In genomic region chrX:23435575-23435974, GRCh38 we compare ENCODE assay signal across 25 cellular contexts.
DNase-seq lines count a peak whose midpoint lies in the region; ATAC-seq and TF ChIP-seq lines count a peak whose summit lies in the region.
"Had no signal": no experiment of that assay in that cellular context is flagged by ENCODE, and none has a peak within 500 bp of the region (broad histone marks: within the 10 kb centered on the region; RNA-seq: fewer than 3 reads in every experiment).

No MANE protein-coding gene starts in this region.

- no peak for ATAC-seq in CD4-positive, alpha-beta T cell (ENCODE audit: poor library complexity)
- ATAC-seq: activated T-helper 17 cell treated with anti-CD3 and anti-CD28 coated beads, Interleukin-2, amount 50 U/mL, for 72 hours; K562 had no signal

- H3K79me2 ChIP-seq in neural cell (replicated peaks; ENCODE audit: insufficient read depth, low read length), result no peaks in the 10 kb centered on the region

- no peaks in the 10 kb centered on the region for H3K9me3 ChIP-seq in neural cell (ENCODE audit: low read length)
- no peaks in the 10 kb centered on the region for H3K9me3 ChIP-seq in suprapubic skin
- no peaks in the 10 kb centered on the region for H3K9me3 ChIP-seq in CD4-positive, alpha-beta T cell (ENCODE audit: control insufficient read depth, low read length)
- H3K9me3 ChIP-seq: heart right ventricle, MG63 had no signal

- WGBS in suprapubic skin, result 95% methylated on average over 2 of the region's 2 CpGs

- H3K9me3 Mint-ChIP-seq in chondrocyte (ENCODE audit: low read depth), result peaks cover 2% of the 10 kb centered on the region
- H3K9me3 Mint-ChIP-seq in CD4-positive, alpha-beta T cell, result no peaks in the 10 kb centered on the region
- H3K9me3 Mint-ChIP-seq: activated T-helper 17 cell treated with anti-CD3 and anti-CD28 coated beads, Interleukin-2, amount 50 U/mL, for 72 hours had no signal

- POLR2A ChIA-PET in CD4-positive, alpha-beta T cell (lab: Charles Lee), result no interaction called here

- no peaks in the 10 kb centered on the region for H3K27me3 ChIP-seq in neural cell (ENCODE audit: insufficient read depth, low read depth, low read length)
- no peaks in the 10 kb centered on the region for H3K27me3 ChIP-seq in suprapubic skin
- no peaks in the 10 kb centered on the region for H3K27me3 ChIP-seq in CD4-positive, alpha-beta T cell (ENCODE audit: control insufficient read depth, insufficient read depth, low read length)
- H3K27me3 ChIP-seq: heart right ventricle, MG63 had no signal

- no peak overlapping the region for H3K9ac ChIP-seq in neural cell (ENCODE audit: low read length)

- H4K20me1 ChIP-seq in neural cell (ENCODE audit: insufficient read depth), result no peaks in the 10 kb centered on the region

- H3K4me3 ChIP-seq in Jurkat, Clone E6-1 (ENCODE audit: low read length), result no peak overlapping the region
- no peak overlapping the region for H3K4me3 ChIP-seq in neural cell (ENCODE audit: low read length)
- no peak overlapping the region for H3K4me3 ChIP-seq in suprapubic skin
- H3K4me3 ChIP-seq: heart right ventricle, K562, MG63, skin epidermis had no signal

- peak; percentile 52 for TF ChIP-seq RAD21 in neural cell (conservative IDR thresholded peaks at IDR 0.05)

- H3K36me3 ChIP-seq in neural cell (ENCODE audit: insufficient read depth, low read length) (no peaks in the 10 kb centered on the region), suprapubic skin (no peaks in the 10 kb centered on the region)
- H3K36me3 ChIP-seq: heart right ventricle, MG63 had no signal

- TF ChIP-seq CTCF in chondrocyte (IDR thresholded peaks at IDR 0.05) (peak; percentile 35), neural cell (IDR thresholded peaks at IDR 0.05; ENCODE audit: poor library complexity, severe bottlenecking) (peak; percentile 33), suprapubic skin (IDR thresholded peaks at IDR 0.05) (no peak)
- no peak for TF ChIP-seq CTCF in CD4-positive, alpha-beta T cell (IDR thresholded peaks at IDR 0.05)

- CTCF ChIA-PET in CD4-positive, alpha-beta T cell (lab: Charles Lee), result interaction anchor here (0.6 kb wide), 1 partner anchor 794 kb away, joined by 3 read pairs; no protein-coding TSS in a partner anchor

- DNase-seq in NCI-H1417 (lab: John Stamatoyannopoulos, UW) (peak in 2 of 3 experiments; percentile 6 to 29), NCI-H1417 treated with DMSO at 0.1 percent for 48 hours (lab: John Stamatoyannopoulos, UW) (no peak), chondrocyte (ENCODE audit: low spot score) (no peak), suprapubic skin (ENCODE audit: low spot score in 2 of 2) (no peak), NCI-H2081 treated with DMSO at 0.1 percent for 48 hours (lab: John Stamatoyannopoulos, UW) (no peak)
- DNase-seq in Jurkat, Clone E6-1 (ENCODE audit: low read depth, low spot score), result peak; percentile 3
- DNase-seq in CD4-positive, alpha-beta T cell, result no peak
- DNase-seq: activated B cell treated with CpG ODN at 0.5 μM for 24 hours; activated CD4-positive, alpha-beta T cell treated with anti-CD3 and anti-CD28 coated beads, Interleukin-2, amount 50 U/mL, for 48 hours; activated CD8-positive, alpha-beta memory T cell treated with anti-CD3 and anti-CD28 coated beads, Interleukin-2, amount 50 U/mL, for 48 hours; aorta; heart right ventricle; left cardiac atrium; MG63; NCI-H510A treated with DMSO at 0.1 percent for 48 hours; occipital lobe; T-helper 9 cell had no signal

- no peak overlapping the region for H3K27ac Mint-ChIP-seq in chondrocyte (ENCODE audit: unreplicated experiment)
- no peak overlapping the region for H3K27ac Mint-ChIP-seq in CD4-positive, alpha-beta T cell
- H3K27ac Mint-ChIP-seq: activated B cell treated with CpG ODN at 0.5 μM for 24 hours; activated naive CD8-positive, alpha-beta T cell; activated T-helper 17 cell treated with anti-CD3 and anti-CD28 coated beads, Interleukin-2, amount 50 U/mL, for 72 hours; B cell had no signal

- H3K27ac ChIP-seq in neural cell (ENCODE audit: low read length), result no peak overlapping the region
- no peak overlapping the region for H3K27ac ChIP-seq in suprapubic skin
- no peak overlapping the region for H3K27ac ChIP-seq in CD4-positive, alpha-beta T cell (ENCODE audit: low read depth, low read length)
- H3K27ac ChIP-seq: epithelial cell of prostate had no signal

- TF ChIP-seq EP300 in neural cell (conservative IDR thresholded peaks at IDR 0.05; ENCODE audit: poor library complexity, severe bottlenecking), result no peak
- no peak for TF ChIP-seq EP300 in suprapubic skin (IDR thresholded peaks at IDR 0.05)

- peaks cover 4% of the 10 kb centered on the region for H3K27me3 Mint-ChIP-seq in chondrocyte (ENCODE audit: low read depth)
- H3K27me3 Mint-ChIP-seq in CD4-positive, alpha-beta T cell, result no peaks in the 10 kb centered on the region
- H3K27me3 Mint-ChIP-seq: activated B cell treated with CpG ODN at 0.5 μM for 24 hours; activated naive CD8-positive, alpha-beta T cell; activated T-helper 17 cell treated with anti-CD3 and anti-CD28 coated beads, Interleukin-2, amount 50 U/mL, for 72 hours; B cell; central memory CD8-positive, alpha-beta T cell had no signal

- intact Hi-C loops in CD4-positive, alpha-beta T cell (cut with DNase I, micrococcal nuclease), result no loop called here

- no peaks in the 10 kb centered on the region for H3F3A ChIP-seq in neural cell (ENCODE audit: insufficient read depth, low read length, poor library complexity, severe bottlenecking)

- H3K4me1 ChIP-seq in suprapubic skin, result no peaks in the 10 kb centered on the region

- H3K4me2 ChIP-seq in neural cell (ENCODE audit: low read length), result no peak overlapping the region

- no peak overlapping the region for H2AFZ ChIP-seq in neural cell (ENCODE audit: low read depth, low read length)

- no peaks in the 10 kb centered on the region for H3K9me2 ChIP-seq in neural cell (ENCODE audit: insufficient read depth, low read length)

- no peaks in the 10 kb centered on the region for H3K36me3 Mint-ChIP-seq in chondrocyte (ENCODE audit: low read depth)
- H3K36me3 Mint-ChIP-seq in CD4-positive, alpha-beta T cell (ENCODE audit: low read depth), result no peaks in the 10 kb centered on the region
- H3K36me3 Mint-ChIP-seq: activated naive CD8-positive, alpha-beta T cell had no signal

- no peak overlapping the region for H3K4me3 Mint-ChIP-seq in chondrocyte (ENCODE audit: unreplicated experiment)
- no peak overlapping the region for H3K4me3 Mint-ChIP-seq in CD4-positive, alpha-beta T cell
- H3K4me3 Mint-ChIP-seq: activated B cell treated with CpG ODN at 0.5 μM for 24 hours; activated naive CD8-positive, alpha-beta T cell; activated T-helper 17 cell treated with anti-CD3 and anti-CD28 coated beads, Interleukin-2, amount 50 U/mL, for 72 hours; B cell; central memory CD8-positive, alpha-beta T cell had no signal

- TF ChIP-seq POLR2A in suprapubic skin (IDR thresholded peaks at IDR 0.05), result no peak

- peaks cover 12% of the 10 kb centered on the region for H3K4me1 Mint-ChIP-seq in chondrocyte (ENCODE audit: low read depth)
- no peaks in the 10 kb centered on the region for H3K4me1 Mint-ChIP-seq in CD4-positive, alpha-beta T cell (ENCODE audit: low read depth)
- H3K4me1 Mint-ChIP-seq: activated B cell treated with CpG ODN at 0.5 μM for 24 hours; activated T-helper 17 cell treated with anti-CD3 and anti-CD28 coated beads, Interleukin-2, amount 50 U/mL, for 72 hours; B cell; central memory CD8-positive, alpha-beta T cell had no signal

TF ChIP-seq in neural cell, 6 proteins besides CTCF, POLR2A, EP300 and RAD21:
- TF ChIP-seq SMC3 (conservative IDR thresholded peaks at IDR 0.05; ENCODE audit: poor library complexity) (peak; percentile 37), EZH2 (IDR thresholded peaks at IDR 0.05; ENCODE audit: borderline replicate concordance, insufficient read depth, low read length, poor library complexity, severe bottlenecking) (no peak)
TF ChIP-seq in neural cell: peak in this region for 1.

Comparison
In these comparisons a context has a peak if more than half of its experiments do, and no peak if none do; other contexts are left out.
1. DNase-seq: peak in NCI-H1417 (2 of 3) and Jurkat, Clone E6-1 (single experiment); none in NCI-H1417 treated with DMSO at 0.1 percent for 48 hours (single experiment), chondrocyte (single experiment), suprapubic skin (0 of 2), CD4-positive, alpha-beta T cell (0 of 10) and NCI-H2081 treated with DMSO at 0.1 percent for 48 hours (single experiment).
2. CTCF ChIP-seq: peak in chondrocyte (single experiment) and neural cell (single experiment); none in suprapubic skin (0 of 2) and CD4-positive, alpha-beta T cell (single experiment).